In the genomic region with DNA sequence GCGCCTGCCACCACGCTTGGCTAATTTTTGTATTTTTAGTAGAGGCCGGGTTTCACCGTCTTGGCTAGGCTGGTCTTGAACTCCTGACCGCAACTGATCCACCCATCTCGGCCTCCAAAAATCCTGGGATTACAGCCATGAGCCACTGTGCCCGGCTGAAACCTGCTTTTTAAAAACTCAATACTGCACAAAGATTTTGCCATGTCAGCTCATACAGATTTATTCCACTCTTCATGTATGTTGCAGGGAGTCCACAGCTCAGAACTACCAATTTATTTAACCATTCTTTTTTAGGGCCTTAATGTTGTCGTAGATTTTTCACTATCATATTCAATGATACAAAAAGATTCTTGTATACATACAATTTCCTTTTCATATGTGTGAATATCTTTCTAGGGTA, we compare ENCODE assay signal across 25 cellular contexts.
"Had no signal": no experiment of that assay in that cellular context is flagged by ENCODE, and none has a peak within 500 bp of the region (broad histone marks: within the 10 kb centered on the region; RNA-seq: fewer than 3 reads in every experiment).

No MANE protein-coding gene starts in this region.

- H3K27ac ChIP-seq: lower lobe of right lung, ovary, suprapubic skin, transverse colon had no signal

- H3K4me3 ChIP-seq: lower lobe of right lung, ovary, smooth muscle cell, suprapubic skin, transverse colon had no signal

- FAIRE-seq: frontal cortex had no signal

- ATAC-seq: effector memory CD8-positive, alpha-beta T cell; left colon; left ventricle myocardium superior; lower lobe of right lung; naive thymus-derived CD8-positive, alpha-beta T cell; sciatic nerve; stimulated activated naive CD8-positive, alpha-beta T cell treated with anti-CD3 and anti-CD28 coated beads, Interleukin-15, amount 100 ng/mL, for 72 hours had no signal

- H3K27ac Mint-ChIP-seq: effector memory CD8-positive, alpha-beta T cell; nephron progenitor cell; stimulated activated naive CD8-positive, alpha-beta T cell treated with anti-CD3 and anti-CD28 coated beads, Interleukin-15, amount 100 ng/mL, for 72 hours had no signal

- H3K4me2 ChIP-seq: smooth muscle cell had no signal

- H3K36me3 ChIP-seq: ovary had no signal

- H3K4me1 ChIP-seq: lower lobe of right lung, suprapubic skin, transverse colon had no signal

- H3K27me3 Mint-ChIP-seq: effector memory CD8-positive, alpha-beta T cell; naive thymus-derived CD8-positive, alpha-beta T cell; stimulated activated naive CD8-positive, alpha-beta T cell treated with anti-CD3 and anti-CD28 coated beads, Interleukin-15, amount 100 ng/mL, for 72 hours had no signal

- H3K9me3 ChIP-seq: lower lobe of right lung, ovary, suprapubic skin, transverse colon had no signal

- DNase-seq: cortex of kidney; effector memory CD8-positive, alpha-beta T cell; hypothalamus; immature natural killer cell; islet precursor cell; kidney glomerular epithelial cell; left colon; left ventricle myocardium superior; lower lobe of right lung; naive thymus-derived CD8-positive, alpha-beta T cell; nephron progenitor cell; nucleus accumbens; ovary; posterior cingulate gyrus; retina; stimulated activated CD4-positive, alpha-beta T cell treated with anti-CD3 and anti-CD28 coated beads, Interleukin-12 subunit alpha, Interleukin-12 subunit beta, amount 100 ng/mL, for 4 hours; stimulated activated CD4-positive, alpha-beta T cell treated with anti-CD3 and anti-CD28 coated beads, Interleukin-1b, Interleukin-23, amount 100 ng/mL, for 48 hours; stimulated activated CD4-positive, alpha-beta T cell treated with anti-CD3 and anti-CD28 coated beads, Interleukin-4, amount 100 ng/mL, for 1 hour; stimulated activated naive CD4-positive, alpha-beta T cell; stimulated activated naive CD8-positive, alpha-beta T cell treated with anti-CD3 and anti-CD28 coated beads, Interleukin-15, amount 100 ng/mL, for 72 hours; transverse colon had no signal

- H3K27me3 ChIP-seq: ovary, suprapubic skin, transverse colon had no signal

- H3K4me1 Mint-ChIP-seq: nephron progenitor cell had no signal

- H3K9me3 Mint-ChIP-seq: effector memory CD8-positive, alpha-beta T cell; immature natural killer cell; naive thymus-derived CD8-positive, alpha-beta T cell; nephron progenitor cell; stimulated activated naive CD8-positive, alpha-beta T cell treated with anti-CD3 and anti-CD28 coated beads, Interleukin-15, amount 100 ng/mL, for 72 hours had no signal

- H3K4me3 Mint-ChIP-seq: effector memory CD8-positive, alpha-beta T cell; immature natural killer cell; naive thymus-derived CD8-positive, alpha-beta T cell; nephron progenitor cell; stimulated activated naive CD8-positive, alpha-beta T cell treated with anti-CD3 and anti-CD28 coated beads, Interleukin-15, amount 100 ng/mL, for 72 hours had no signal
